In the genomic region with DNA sequence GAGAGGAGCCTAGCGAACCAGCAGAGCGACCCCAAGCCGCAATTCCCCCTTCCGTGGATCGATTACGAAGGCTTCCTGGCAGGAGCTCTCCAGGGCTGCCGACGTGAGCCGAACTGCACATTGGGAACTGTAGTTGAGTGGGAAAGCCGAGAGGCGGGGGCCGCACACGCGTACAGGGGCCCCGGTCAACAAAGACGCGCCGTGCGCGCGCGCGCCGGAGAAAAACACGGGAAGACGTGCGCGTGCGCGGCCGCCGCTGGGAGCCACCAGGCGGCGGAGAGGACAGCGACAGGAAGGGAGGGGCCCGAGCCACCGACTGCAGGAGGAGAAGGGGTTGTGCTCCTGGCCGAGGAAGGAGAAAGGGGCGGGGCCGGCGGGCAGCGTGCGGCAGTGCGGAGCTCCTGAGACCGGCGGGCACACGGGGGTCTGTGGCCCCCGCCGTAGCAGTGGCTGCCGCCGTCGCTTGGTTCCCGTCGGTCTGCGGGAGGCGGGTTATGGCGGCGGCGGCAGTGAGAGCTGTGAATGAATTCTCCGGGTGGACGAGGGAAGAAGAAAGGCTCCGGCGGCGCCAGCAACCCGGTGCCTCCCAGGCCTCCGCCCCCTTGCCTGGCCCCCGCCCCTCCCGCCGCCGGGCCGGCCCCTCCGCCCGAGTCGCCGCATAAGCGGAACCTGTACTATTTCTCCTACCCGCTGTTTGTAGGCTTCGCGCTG, we compare ENCODE assay signal across 8 cellular contexts. TPM values are rescaled to one million over a fixed set of nuclear protein-coding genes. Genes with fewer than 3 reads are reported as not detected.
DNase-seq lines count a peak whose midpoint lies in the region; ATAC-seq, FAIRE-seq and TF ChIP-seq lines count a peak whose summit lies in the region.

A gene with protein sequence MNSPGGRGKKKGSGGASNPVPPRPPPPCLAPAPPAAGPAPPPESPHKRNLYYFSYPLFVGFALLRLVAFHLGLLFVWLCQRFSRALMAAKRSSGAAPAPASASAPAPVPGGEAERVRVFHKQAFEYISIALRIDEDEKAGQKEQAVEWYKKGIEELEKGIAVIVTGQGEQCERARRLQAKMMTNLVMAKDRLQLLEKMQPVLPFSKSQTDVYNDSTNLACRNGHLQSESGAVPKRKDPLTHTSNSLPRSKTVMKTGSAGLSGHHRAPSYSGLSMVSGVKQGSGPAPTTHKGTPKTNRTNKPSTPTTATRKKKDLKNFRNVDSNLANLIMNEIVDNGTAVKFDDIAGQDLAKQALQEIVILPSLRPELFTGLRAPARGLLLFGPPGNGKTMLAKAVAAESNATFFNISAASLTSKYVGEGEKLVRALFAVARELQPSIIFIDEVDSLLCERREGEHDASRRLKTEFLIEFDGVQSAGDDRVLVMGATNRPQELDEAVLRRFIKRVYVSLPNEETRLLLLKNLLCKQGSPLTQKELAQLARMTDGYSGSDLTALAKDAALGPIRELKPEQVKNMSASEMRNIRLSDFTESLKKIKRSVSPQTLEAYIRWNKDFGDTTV (plus strand): TSS at position 247 of the 711 bp plus-strand sequence. CDS start 276 bp downstream, at position 523.

- WGBS in H1 (ENCODE audit: extremely low coverage in 1 of 2, insufficient coverage in 1 of 2, insufficient read length in 1 of 2, insufficient replicate concordance in 2 of 2, low coverage in 1 of 2, low lambda C conversion rate in 2 of 2, missing lambda C conversion rate in 1 of 2), 2 experiments = 1% methylated on average over 67 of the region's 79 CpGs; no CpG with 5 or more reads in 1 of the 2 experiments

- no peak within 1 kb of the TSS for H3K14ac ChIP-seq in H1 (ENCODE audit: insufficient read length)

- H3K18ac ChIP-seq in H1 (ENCODE audit: extremely low read depth, low read length) = peak within 1 kb of the TSS; percentile 96

- H3K27ac ChIP-seq in H1 (ENCODE audit: low read depth, low read length) = peak within 1 kb of the TSS; percentile 70; the same call in 1 of the 2 replicates

- H3K9me3 Mint-ChIP-seq in Calu3 (ENCODE audit: low read depth, unreplicated experiment) (no peaks in the 10 kb centered on the region), memory B cell (no peaks in the 10 kb centered on the region)

- no peak within 1 kb of the TSS for H2BK15ac ChIP-seq in H1 (ENCODE audit: low read length)

- DNase-seq in Calu3 = peak; percentile 98
- DNase-seq in HUDEP-2 (lab: John Stamatoyannopoulos, UW; ENCODE audit: unreplicated experiment in 76 of 76) = peak; percentile 38 to 98 (median 95)
- peak; percentile 98 for DNase-seq in NOMO-1 treated with dmso at 0.1 percent for 144 hours (lab: John Stamatoyannopoulos, UW; ENCODE audit: unreplicated experiment)
- peak; percentile 84 to 95 (median 88) for DNase-seq in activated CD8-positive, alpha-beta memory T cell treated with anti-CD3 and anti-CD28 coated beads for 48 hours (ENCODE audit: low read depth in 2 of 3, low spot score in 2 of 3)
- DNase-seq in H1 (ENCODE audit: low read depth in 1 of 2, low spot score in 2 of 2) = peak; percentile 96 to 97
- DNase-seq in memory B cell (ENCODE audit: low spot score in 2 of 2) = peak; percentile 89 to 95
- DNase-seq in stimulated activated CD8-positive, alpha-beta memory T cell treated with anti-CD3 and anti-CD28 coated beads, Interleukin-12 subunit alpha, Interleukin-12 subunit beta, amount 100 ng/mL, for 24 hours (ENCODE audit: extremely low read depth) = peak; percentile 96

- H3K4me3 ChIP-seq in H1 (ENCODE audit: extremely low read depth in 1 of 4, insufficient read depth in 2 of 4, low read depth in 3 of 4, low read length in 4 of 4) = peak within 1 kb of the TSS; percentile 54 to 83 (median 68)

- no peak within 1 kb of the TSS for H3K4ac ChIP-seq in H1 (replicated peaks; ENCODE audit: insufficient read length, low read depth, low read length)

- CTCF ChIA-PET in Calu3 (lab: Charles Lee) (interaction anchor here (0.6 to 2.4 kb wide), 8 partner anchors 11 to 1666 kb away, joined by 3 to 21 read pairs (median 5); a partner anchor contains a TSS), H1 (lab: Charles Lee; ENCODE audit: partially characterized antibody) (interaction anchor here (1.3 to 2.8 kb wide), 3 partner anchors 8 to 36 kb away, joined by 3 to 13 read pairs (median 4); a partner anchor contains a TSS)

- peak within 1 kb of the TSS; percentile 85 for H3K4me2 ChIP-seq in H1 (ENCODE audit: insufficient read depth in 1 of 2, low read depth in 2 of 2, low read length in 2 of 2)

- ATAC-seq in GM21381 (IDR thresholded peaks at IDR 0.05; ENCODE audit: unreplicated experiment) (peak; percentile 97), memory B cell (ENCODE audit: low read depth) (peak; percentile 84)

- H4K5ac ChIP-seq in H1 (ENCODE audit: insufficient read length, low read depth, low read length) = peak within 1 kb of the TSS; percentile 81

- peak within 1 kb of the TSS; percentile 90 for H3K56ac ChIP-seq in H1 (replicated peaks; ENCODE audit: insufficient read length, low read depth, low read length)

- no peak within 1 kb of the TSS for H2BK20ac ChIP-seq in H1 (ENCODE audit: low read length)

- no TSS peak for BruUV-seq in Calu3 (replicated peaks; lab: Mats Ljungman, UMichigan)

- no peaks in the 10 kb centered on the region for H3K36me3 ChIP-seq in H1 (ENCODE audit: control insufficient read depth in 2 of 4, insufficient read depth in 4 of 4, low read length in 3 of 4)

- TF ChIP-seq CTCF in Calu3 (IDR thresholded peaks at IDR 0.05; ENCODE audit: unreplicated experiment) = peak; percentile 54
- TF ChIP-seq CTCF in H1 (IDR thresholded peaks at IDR 0.05; ENCODE audit: control extremely low read depth in 1 of 3, insufficient read depth in 1 of 3, low read depth in 1 of 3, low read length in 3 of 3) = peak; percentile 4 to 24 (median 19); a peak in 2 of 4 replicates

- H2BK12ac ChIP-seq in H1 (ENCODE audit: low read depth, low read length) = no peak within 1 kb of the TSS

- H4K8ac ChIP-seq in H1 (ENCODE audit: extremely low read depth, insufficient read depth, low read length) = peak within 1 kb of the TSS; percentile 89

- H3K27ac Mint-ChIP-seq in Calu3 (ENCODE audit: unreplicated experiment) (peak within 1 kb of the TSS; percentile 78), memory B cell (peak within 1 kb of the TSS; percentile 84)

- H3K9ac ChIP-seq in H1 (replicated peaks in 1 of 4; ENCODE audit: extremely low read depth in 1 of 4, low read depth in 3 of 4, low read length in 3 of 4) = peak within 1 kb of the TSS; percentile 61 to 83 (median 70)

- no peaks in the 10 kb centered on the region for H3K9me3 ChIP-seq in H1 (ENCODE audit: insufficient read depth in 2 of 2, low read depth in 1 of 2, low read length in 1 of 2)

- peak; percentile 91 to 92 for TF ChIP-seq POLR2A in H1 (IDR thresholded peaks at IDR 0.05; ENCODE audit: control extremely low read depth in 1 of 2, low read depth in 2 of 2, low read length in 2 of 2)

- peak within 1 kb of the TSS; percentile 81; the same call in 1 of the 2 replicates for H2BK5ac ChIP-seq in H1 (ENCODE audit: low read depth, low read length)

- H3K4me1 Mint-ChIP-seq in Calu3 (ENCODE audit: low read depth, unreplicated experiment) (peaks cover 25% of the 10 kb centered on the region), memory B cell (peaks cover 17% of the 10 kb centered on the region)

- intact Hi-C loops in Calu3 (cut with micrococcal nuclease; ENCODE audit: unreplicated experiment) = loop anchor here (2.0 to 5.0 kb wide), 3 partner anchors 21 to 71 kb away; no protein-coding TSS in a partner anchor

- no peak within 1 kb of the TSS for H4K91ac ChIP-seq in H1 (replicated peaks; ENCODE audit: insufficient read length, low read length)

- TF ChIP-seq RAD21 in H1 (IDR thresholded peaks at IDR 0.05 in 1 of 2, conservative IDR thresholded peaks at IDR 0.05 in 1 of 2; ENCODE audit: low read depth in 2 of 2, low read length in 2 of 2) = peak in 1 of 2 experiments; percentile 15; a peak in 2 of 4 replicates

- POLR2A ChIA-PET in H1 (lab: Charles Lee; ENCODE audit: partially characterized antibody) = interaction anchor here (0.6 to 3.9 kb wide), 15 partner anchors 10 to 297 kb away, joined by 3 to 60 read pairs (median 4); a partner anchor contains a TSS

- no peaks in the 10 kb centered on the region for H3K27me3 ChIP-seq in H1 (replicated peaks in 1 of 4; ENCODE audit: control insufficient read depth in 3 of 4, extremely low read depth in 1 of 4, insufficient read depth in 3 of 4, low read length in 3 of 4)

- H3K79me1 ChIP-seq in H1 (ENCODE audit: low read depth, low read length) = no peaks in the 10 kb centered on the region; the same call in 1 of the 2 replicates

- 0 out of 3 replicates have a peak, but pooled peaks of 1 of the 2 experiments have one; percentile 47 for TF ChIP-seq EP300 in H1 (IDR thresholded peaks at IDR 0.05; ENCODE audit: borderline replicate concordance in 1 of 2, low read depth in 2 of 2, low read length in 2 of 2)

- peaks cover 5% of the 10 kb centered on the region for H3K23me2 ChIP-seq in H1 (ENCODE audit: low read depth, low read length)

- peak within 1 kb of the TSS; percentile 76 for H2AFZ ChIP-seq in H1 (ENCODE audit: low read length)

- H3K27me3 Mint-ChIP-seq in Calu3 (ENCODE audit: unreplicated experiment) (no peaks in the 10 kb centered on the region), memory B cell (no peaks in the 10 kb centered on the region)

- H3K4me3 Mint-ChIP-seq in Calu3 (ENCODE audit: low read depth, unreplicated experiment) (peak within 1 kb of the TSS; percentile 84), memory B cell (peak within 1 kb of the TSS; percentile 90)

- peaks cover 0 to 18% of the 10 kb centered on the region in 2 experiments; a peak in 2 of 4 replicates for H3K79me2 ChIP-seq in H1 (ENCODE audit: control insufficient read depth in 1 of 2, insufficient read depth in 2 of 2, low read length in 2 of 2)

- H3K36me3 Mint-ChIP-seq in Calu3 (ENCODE audit: insufficient read depth, unreplicated experiment) = peaks cover 35% of the 10 kb centered on the region
- peaks cover 5% of the 10 kb centered on the region for H3K36me3 Mint-ChIP-seq in memory B cell

- no peak for FAIRE-seq in H1 (lab: Jason Lieb, UNC)

- no peak within 1 kb of the TSS for H2AK5ac ChIP-seq in H1 (ENCODE audit: low read depth, low read length)

- H3K4me1 ChIP-seq in H1 (replicated peaks in 1 of 4; ENCODE audit: control insufficient read depth in 3 of 4, insufficient read depth in 4 of 4, low read length in 3 of 4) = peaks cover 0 to 2% (median 0%) of the 10 kb centered on the region in 4 experiments; a peak in 2 of 7 replicates

- H4K20me1 ChIP-seq in H1 (replicated peaks in 1 of 2; ENCODE audit: control insufficient read depth in 1 of 2, insufficient read depth in 2 of 2, low read length in 2 of 2) = no peaks in the 10 kb centered on the region

- H2BK120ac ChIP-seq in H1 (replicated peaks; ENCODE audit: low read depth, low read length) = no peak within 1 kb of the TSS

- no peak within 1 kb of the TSS for H3K23ac ChIP-seq in H1 (ENCODE audit: insufficient read length)

RNA-seq across cellular contexts. Expression of the gene that starts here (rescaled TPM):
- total RNA-seq in Calu3 (2022) = 18.5 and 18.8 TPM in 2 replicates
- 31.9 and 36.0 TPM in 2 replicates for total RNA-seq in H1 (2021; fragmentation: NEBNext Ultra II Directional; extraction: Animal tissue kit (Norgen Biotek cat#: 25700))
- polyA plus RNA-seq in H1 (2011; rRNA removed) = 3.1 and 4.4 TPM in 2 replicates
- 6.5 TPM for polyA plus RNA-seq in H1 (2011; cell fraction: cytosol; rRNA removed)
- polyA plus RNA-seq in H1 (2011; cell fraction: nucleus; rRNA removed) = 7.7 TPM
- polyA plus RNA-seq in H1 (2012, experiment 1 of 2) = 7.9 to 17.9 TPM (median 11.9 TPM) in 4 replicates
- 0.84 TPM for polyA plus RNA-seq in H1 (2012, experiment 2 of 2)
- 24.8 TPM for polyA plus RNA-seq in H1 (2013, experiment 1 of 2)
- 25.8 TPM for polyA plus RNA-seq in H1 (2013, experiment 2 of 2)
- polyA minus RNA-seq in H1 (2011; rRNA and poly(A)+ RNA removed) = 17.1 and 22.7 TPM in 2 replicates
- polyA minus RNA-seq in H1 (2011; cell fraction: cytosol; rRNA and poly(A)+ RNA removed) = 18.6 TPM
- polyA minus RNA-seq in H1 (2011; cell fraction: nucleus; rRNA and poly(A)+ RNA removed) = 29.4 TPM

Comparison
In these comparisons a context has a peak if more than half of its experiments do, and no peak if none do; other contexts are left out.
1. Peak in every context shown above with its lines: DNase-seq, ATAC-seq, H3K4me3 ChIP-seq and H3K27ac ChIP-seq.